1 cellular context compared by ENCODE assay signal in genomic region chr4:146367347-146367746, GRCh38.
TF ChIP-seq lines count a peak whose summit lies in the region.

No MANE protein-coding gene starts in this region.

TF ChIP-seq in GM23338, 12 proteins besides CTCF, POLR2A, EP300 and RAD21:
- TF ChIP-seq, protein P1, sequence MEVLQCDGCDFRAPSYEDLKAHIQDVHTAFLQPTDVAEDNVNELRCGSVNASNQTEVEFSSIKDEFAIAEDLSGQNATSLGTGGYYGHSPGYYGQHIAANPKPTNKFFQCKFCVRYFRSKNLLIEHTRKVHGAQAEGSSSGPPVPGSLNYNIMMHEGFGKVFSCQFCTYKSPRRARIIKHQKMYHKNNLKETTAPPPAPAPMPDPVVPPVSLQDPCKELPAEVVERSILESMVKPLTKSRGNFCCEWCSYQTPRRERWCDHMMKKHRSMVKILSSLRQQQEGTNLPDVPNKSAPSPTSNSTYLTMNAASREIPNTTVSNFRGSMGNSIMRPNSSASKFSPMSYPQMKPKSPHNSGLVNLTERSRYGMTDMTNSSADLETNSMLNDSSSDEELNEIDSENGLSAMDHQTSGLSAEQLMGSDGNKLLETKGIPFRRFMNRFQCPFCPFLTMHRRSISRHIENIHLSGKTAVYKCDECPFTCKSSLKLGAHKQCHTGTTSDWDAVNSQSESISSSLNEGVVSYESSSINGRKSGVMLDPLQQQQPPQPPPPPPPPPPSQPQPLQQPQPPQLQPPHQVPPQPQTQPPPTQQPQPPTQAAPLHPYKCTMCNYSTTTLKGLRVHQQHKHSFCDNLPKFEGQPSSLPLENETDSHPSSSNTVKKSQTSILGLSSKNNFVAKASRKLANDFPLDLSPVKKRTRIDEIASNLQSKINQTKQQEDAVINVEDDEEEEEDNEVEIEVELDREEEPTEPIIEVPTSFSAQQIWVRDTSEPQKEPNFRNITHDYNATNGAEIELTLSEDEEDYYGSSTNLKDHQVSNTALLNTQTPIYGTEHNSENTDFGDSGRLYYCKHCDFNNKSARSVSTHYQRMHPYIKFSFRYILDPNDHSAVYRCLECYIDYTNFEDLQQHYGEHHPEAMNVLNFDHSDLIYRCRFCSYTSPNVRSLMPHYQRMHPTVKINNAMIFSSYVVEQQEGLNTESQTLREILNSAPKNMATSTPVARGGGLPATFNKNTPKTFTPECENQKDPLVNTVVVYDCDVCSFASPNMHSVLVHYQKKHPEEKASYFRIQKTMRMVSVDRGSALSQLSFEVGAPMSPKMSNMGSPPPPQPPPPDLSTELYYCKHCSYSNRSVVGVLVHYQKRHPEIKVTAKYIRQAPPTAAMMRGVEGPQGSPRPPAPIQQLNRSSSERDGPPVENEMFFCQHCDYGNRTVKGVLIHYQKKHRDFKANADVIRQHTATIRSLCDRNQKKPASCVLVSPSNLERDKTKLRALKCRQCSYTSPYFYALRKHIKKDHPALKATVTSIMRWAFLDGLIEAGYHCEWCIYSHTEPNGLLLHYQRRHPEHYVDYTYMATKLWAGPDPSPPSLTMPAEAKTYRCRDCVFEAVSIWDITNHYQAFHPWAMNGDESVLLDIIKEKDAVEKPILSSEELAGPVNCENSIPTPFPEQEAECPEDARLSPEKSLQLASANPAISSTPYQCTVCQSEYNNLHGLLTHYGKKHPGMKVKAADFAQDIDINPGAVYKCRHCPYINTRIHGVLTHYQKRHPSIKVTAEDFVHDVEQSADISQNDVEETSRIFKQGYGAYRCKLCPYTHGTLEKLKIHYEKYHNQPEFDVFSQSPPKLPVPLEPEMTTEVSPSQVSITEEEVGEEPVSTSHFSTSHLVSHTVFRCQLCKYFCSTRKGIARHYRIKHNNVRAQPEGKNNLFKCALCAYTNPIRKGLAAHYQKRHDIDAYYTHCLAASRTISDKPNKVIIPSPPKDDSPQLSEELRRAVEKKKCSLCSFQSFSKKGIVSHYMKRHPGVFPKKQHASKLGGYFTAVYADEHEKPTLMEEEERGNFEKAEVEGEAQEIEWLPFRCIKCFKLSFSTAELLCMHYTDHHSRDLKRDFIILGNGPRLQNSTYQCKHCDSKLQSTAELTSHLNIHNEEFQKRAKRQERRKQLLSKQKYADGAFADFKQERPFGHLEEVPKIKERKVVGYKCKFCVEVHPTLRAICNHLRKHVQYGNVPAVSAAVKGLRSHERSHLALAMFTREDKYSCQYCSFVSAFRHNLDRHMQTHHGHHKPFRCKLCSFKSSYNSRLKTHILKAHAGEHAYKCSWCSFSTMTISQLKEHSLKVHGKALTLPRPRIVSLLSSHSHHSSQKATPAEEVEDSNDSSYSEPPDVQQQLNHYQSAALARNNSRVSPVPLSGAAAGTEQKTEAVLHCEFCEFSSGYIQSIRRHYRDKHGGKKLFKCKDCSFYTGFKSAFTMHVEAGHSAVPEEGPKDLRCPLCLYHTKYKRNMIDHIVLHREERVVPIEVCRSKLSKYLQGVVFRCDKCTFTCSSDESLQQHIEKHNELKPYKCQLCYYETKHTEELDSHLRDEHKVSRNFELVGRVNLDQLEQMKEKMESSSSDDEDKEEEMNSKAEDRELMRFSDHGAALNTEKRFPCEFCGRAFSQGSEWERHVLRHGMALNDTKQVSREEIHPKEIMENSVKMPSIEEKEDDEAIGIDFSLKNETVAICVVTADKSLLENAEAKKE (CRISPR knock-in tag; IDR thresholded peaks at IDR 0.05), result no peak
- TF ChIP-seq NANOG (IDR thresholded peaks at IDR 0.05; ENCODE audit: borderline replicate concordance) (no peak), JUNB (IDR thresholded peaks at IDR 0.05; ENCODE audit: unreplicated experiment) (no peak)
- TF ChIP-seq, protein P2, sequence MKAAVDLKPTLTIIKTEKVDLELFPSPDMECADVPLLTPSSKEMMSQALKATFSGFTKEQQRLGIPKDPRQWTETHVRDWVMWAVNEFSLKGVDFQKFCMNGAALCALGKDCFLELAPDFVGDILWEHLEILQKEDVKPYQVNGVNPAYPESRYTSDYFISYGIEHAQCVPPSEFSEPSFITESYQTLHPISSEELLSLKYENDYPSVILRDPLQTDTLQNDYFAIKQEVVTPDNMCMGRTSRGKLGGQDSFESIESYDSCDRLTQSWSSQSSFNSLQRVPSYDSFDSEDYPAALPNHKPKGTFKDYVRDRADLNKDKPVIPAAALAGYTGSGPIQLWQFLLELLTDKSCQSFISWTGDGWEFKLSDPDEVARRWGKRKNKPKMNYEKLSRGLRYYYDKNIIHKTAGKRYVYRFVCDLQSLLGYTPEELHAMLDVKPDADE (IDR thresholded peaks at IDR 0.05), result no peak
- TF ChIP-seq, protein P3, sequence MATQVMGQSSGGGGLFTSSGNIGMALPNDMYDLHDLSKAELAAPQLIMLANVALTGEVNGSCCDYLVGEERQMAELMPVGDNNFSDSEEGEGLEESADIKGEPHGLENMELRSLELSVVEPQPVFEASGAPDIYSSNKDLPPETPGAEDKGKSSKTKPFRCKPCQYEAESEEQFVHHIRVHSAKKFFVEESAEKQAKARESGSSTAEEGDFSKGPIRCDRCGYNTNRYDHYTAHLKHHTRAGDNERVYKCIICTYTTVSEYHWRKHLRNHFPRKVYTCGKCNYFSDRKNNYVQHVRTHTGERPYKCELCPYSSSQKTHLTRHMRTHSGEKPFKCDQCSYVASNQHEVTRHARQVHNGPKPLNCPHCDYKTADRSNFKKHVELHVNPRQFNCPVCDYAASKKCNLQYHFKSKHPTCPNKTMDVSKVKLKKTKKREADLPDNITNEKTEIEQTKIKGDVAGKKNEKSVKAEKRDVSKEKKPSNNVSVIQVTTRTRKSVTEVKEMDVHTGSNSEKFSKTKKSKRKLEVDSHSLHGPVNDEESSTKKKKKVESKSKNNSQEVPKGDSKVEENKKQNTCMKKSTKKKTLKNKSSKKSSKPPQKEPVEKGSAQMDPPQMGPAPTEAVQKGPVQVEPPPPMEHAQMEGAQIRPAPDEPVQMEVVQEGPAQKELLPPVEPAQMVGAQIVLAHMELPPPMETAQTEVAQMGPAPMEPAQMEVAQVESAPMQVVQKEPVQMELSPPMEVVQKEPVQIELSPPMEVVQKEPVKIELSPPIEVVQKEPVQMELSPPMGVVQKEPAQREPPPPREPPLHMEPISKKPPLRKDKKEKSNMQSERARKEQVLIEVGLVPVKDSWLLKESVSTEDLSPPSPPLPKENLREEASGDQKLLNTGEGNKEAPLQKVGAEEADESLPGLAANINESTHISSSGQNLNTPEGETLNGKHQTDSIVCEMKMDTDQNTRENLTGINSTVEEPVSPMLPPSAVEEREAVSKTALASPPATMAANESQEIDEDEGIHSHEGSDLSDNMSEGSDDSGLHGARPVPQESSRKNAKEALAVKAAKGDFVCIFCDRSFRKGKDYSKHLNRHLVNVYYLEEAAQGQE (IDR thresholded peaks at IDR 0.05; ENCODE audit: unreplicated experiment), result no peak
